Comparison of ENCODE assay signal across 1 cellular context in genomic region chr17:64724250-64724649, GRCh38.
TF ChIP-seq lines count a peak whose summit lies in the region.

No MANE protein-coding gene starts in this region.

TF ChIP-seq in HepG2, 621 proteins besides CTCF, POLR2A, EP300 and RAD21:
- TF ChIP-seq PRDM15 (CRISPR knock-in tag; IDR thresholded peaks at IDR 0.05) = peak; percentile 62; the same call in 1 of the 2 replicates
- TF ChIP-seq, protein P1, sequence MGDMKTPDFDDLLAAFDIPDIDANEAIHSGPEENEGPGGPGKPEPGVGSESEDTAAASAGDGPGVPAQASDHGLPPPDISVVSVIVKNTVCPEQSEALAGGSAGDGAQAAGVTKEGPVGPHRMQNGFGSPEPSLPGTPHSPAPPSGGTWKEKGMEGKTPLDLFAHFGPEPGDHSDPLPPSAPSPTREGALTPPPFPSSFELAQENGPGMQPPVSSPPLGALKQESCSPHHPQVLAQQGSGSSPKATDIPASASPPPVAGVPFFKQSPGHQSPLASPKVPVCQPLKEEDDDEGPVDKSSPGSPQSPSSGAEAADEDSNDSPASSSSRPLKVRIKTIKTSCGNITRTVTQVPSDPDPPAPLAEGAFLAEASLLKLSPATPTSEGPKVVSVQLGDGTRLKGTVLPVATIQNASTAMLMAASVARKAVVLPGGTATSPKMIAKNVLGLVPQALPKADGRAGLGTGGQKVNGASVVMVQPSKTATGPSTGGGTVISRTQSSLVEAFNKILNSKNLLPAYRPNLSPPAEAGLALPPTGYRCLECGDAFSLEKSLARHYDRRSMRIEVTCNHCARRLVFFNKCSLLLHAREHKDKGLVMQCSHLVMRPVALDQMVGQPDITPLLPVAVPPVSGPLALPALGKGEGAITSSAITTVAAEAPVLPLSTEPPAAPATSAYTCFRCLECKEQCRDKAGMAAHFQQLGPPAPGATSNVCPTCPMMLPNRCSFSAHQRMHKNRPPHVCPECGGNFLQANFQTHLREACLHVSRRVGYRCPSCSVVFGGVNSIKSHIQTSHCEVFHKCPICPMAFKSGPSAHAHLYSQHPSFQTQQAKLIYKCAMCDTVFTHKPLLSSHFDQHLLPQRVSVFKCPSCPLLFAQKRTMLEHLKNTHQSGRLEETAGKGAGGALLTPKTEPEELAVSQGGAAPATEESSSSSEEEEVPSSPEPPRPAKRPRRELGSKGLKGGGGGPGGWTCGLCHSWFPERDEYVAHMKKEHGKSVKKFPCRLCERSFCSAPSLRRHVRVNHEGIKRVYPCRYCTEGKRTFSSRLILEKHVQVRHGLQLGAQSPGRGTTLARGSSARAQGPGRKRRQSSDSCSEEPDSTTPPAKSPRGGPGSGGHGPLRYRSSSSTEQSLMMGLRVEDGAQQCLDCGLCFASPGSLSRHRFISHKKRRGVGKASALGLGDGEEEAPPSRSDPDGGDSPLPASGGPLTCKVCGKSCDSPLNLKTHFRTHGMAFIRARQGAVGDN (CRISPR knock-in tag; IDR thresholded peaks at IDR 0.05) = peak; percentile 18; the same call in 1 of the 2 replicates
